11 cellular contexts compared by ENCODE assay signal in the genomic region with DNA sequence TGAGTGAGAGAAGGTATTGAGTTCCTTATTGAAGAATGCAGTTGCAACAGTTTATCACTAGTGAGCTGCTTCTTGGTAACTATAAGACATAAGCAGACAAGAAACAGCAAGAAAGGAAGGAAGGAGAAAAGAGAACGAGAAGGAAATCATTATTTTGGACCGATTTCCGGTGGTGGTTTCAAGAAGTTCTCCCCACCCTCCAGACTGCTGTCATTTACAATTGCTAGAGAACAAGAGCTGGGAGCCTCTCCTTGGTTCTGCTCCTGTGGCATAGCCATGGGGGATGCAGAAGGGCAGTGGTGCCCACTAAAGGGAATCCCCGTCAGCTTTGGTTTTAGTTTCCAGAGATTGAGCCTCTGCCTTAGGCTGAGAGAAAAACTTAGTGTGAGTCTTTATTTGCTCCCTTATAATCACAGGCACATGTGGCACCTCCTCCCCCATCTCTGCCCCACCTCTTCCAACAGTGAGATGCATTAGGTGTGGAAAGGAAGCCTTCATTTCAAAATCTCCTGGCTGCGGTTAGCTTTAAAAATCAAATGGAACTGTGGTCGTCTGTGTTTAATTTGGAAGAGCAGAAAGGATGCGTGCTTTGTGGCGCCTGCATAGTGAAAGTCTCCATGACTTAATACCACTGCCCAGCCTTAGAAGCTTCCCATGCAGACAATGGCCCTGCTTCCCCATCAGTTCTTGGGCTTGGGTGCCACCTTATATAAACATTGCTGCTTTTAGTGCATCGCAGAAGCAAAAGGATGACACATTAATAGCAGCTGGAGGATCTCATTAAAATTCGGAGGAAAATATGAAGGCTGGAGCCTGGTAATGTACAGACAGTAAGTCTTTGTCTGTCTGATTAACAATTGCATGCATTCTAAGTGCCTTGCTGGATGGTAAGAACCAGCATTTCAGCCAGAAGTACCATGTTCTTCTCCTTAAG. TPM values are rescaled to one million over a fixed set of nuclear protein-coding genes. Genes with fewer than 3 reads are reported as not detected.
DNase-seq lines count a peak whose midpoint lies in the region; ATAC-seq lines count a peak whose summit lies in the region.
"Had no signal": no experiment of that assay in that cellular context is flagged by ENCODE, and none has a peak within 500 bp of the region (broad histone marks: within the 10 kb centered on the region; RNA-seq: fewer than 3 reads in every experiment).

No MANE protein-coding gene starts in this region.

- H3K9me3 ChIP-seq in stomach smooth muscle (ENCODE audit: control insufficient read depth in 2 of 2, low read length in 2 of 2): no peaks in the 10 kb centered on the region
- H3K9me3 ChIP-seq: ovary, thyroid gland had no signal

- peak overlapping the region; percentile 50 for H3K4me3 Mint-ChIP-seq in activated naive CD8-positive, alpha-beta T cell treated with anti-CD3 and anti-CD28 coated beads, Interleukin-2, amount 10 ng/mL, durations not matched to agents 7 days and 5 days

- H3K27ac ChIP-seq in stomach smooth muscle (ENCODE audit: low read length): peak overlapping the region; percentile 61
- H3K27ac ChIP-seq: HL-60, ovary, thyroid gland had no signal

- peaks cover 24% of the 10 kb centered on the region for H3K4me1 Mint-ChIP-seq in activated naive CD8-positive, alpha-beta T cell treated with anti-CD3 and anti-CD28 coated beads, Interleukin-2, amount 10 ng/mL, durations not matched to agents 7 days and 5 days

- no peak for DNase-seq in activated CD4-positive, CD25-positive, alpha-beta regulatory T cell (lab: John Stamatoyannopoulos, UW)
- DNase-seq in activated naive CD8-positive, alpha-beta T cell treated with anti-CD3 and anti-CD28 coated beads, Interleukin-2, amount 10 ng/mL, durations not matched to agents 7 days and 5 days: no peak
- no peak for DNase-seq in NCI-H2107 (lab: John Stamatoyannopoulos, UW)
- no peak for DNase-seq in activated effector memory CD4-positive, alpha-beta T cell treated with Interleukin-2 at 50 U/mL for 16 hours
- DNase-seq: ovary, thyroid gland had no signal

- no peaks in the 10 kb centered on the region for H3K27me3 ChIP-seq in stomach smooth muscle (ENCODE audit: control insufficient read depth in 1 of 2, insufficient read depth in 2 of 2, low read length in 2 of 2)
- H3K27me3 ChIP-seq: ovary, thyroid gland had no signal

- POLR2A ChIA-PET in activated naive CD8-positive, alpha-beta T cell treated with anti-CD3 and anti-CD28 coated beads, Interleukin-2, amount 10 ng/mL, durations not matched to agents 7 days and 5 days (lab: Charles Lee): interaction anchor here (1.2 kb wide), 1 partner anchor 26 kb away, joined by 3 read pairs; no protein-coding TSS in a partner anchor

- ATAC-seq in activated CD4-positive, CD25-positive, alpha-beta regulatory T cell treated with anti-CD3 and anti-CD28 coated beads, Interleukin-2, amount 50 U/mL, for 24 hours: peak; percentile 6 to 18
- ATAC-seq in HG03045 (IDR thresholded peaks at IDR 0.05; ENCODE audit: unreplicated experiment) (peak; percentile 26), GM18873 (IDR thresholded peaks at IDR 0.05; ENCODE audit: low FRiP score, unreplicated experiment) (no peak)
- ATAC-seq in activated naive CD8-positive, alpha-beta T cell treated with anti-CD3 and anti-CD28 coated beads, Interleukin-2, amount 10 ng/mL, durations not matched to agents 7 days and 5 days (ENCODE audit: low read depth): peak; percentile 22

- peaks cover 16% of the 10 kb centered on the region for H3K36me3 Mint-ChIP-seq in activated naive CD8-positive, alpha-beta T cell treated with anti-CD3 and anti-CD28 coated beads, Interleukin-2, amount 10 ng/mL, durations not matched to agents 7 days and 5 days

- H3K4me1 ChIP-seq in stomach smooth muscle (ENCODE audit: control insufficient read depth, insufficient read depth, low read length): peaks cover 44% of the 10 kb centered on the region

- H3K27me3 Mint-ChIP-seq in activated naive CD8-positive, alpha-beta T cell treated with anti-CD3 and anti-CD28 coated beads, Interleukin-2, amount 10 ng/mL, durations not matched to agents 7 days and 5 days: no peaks in the 10 kb centered on the region

- no peaks in the 10 kb centered on the region for H3K9me3 Mint-ChIP-seq in activated naive CD8-positive, alpha-beta T cell treated with anti-CD3 and anti-CD28 coated beads, Interleukin-2, amount 10 ng/mL, durations not matched to agents 7 days and 5 days

- H3K9ac ChIP-seq in stomach smooth muscle (ENCODE audit: low read length in 2 of 2): peak overlapping the region; percentile 37

- H3K4me3 ChIP-seq in stomach smooth muscle (ENCODE audit: low read length in 2 of 2): peak overlapping the region; percentile 56 to 63
- H3K4me3 ChIP-seq: ovary, thyroid gland had no signal

- H3K27ac Mint-ChIP-seq in activated naive CD8-positive, alpha-beta T cell treated with anti-CD3 and anti-CD28 coated beads, Interleukin-2, amount 10 ng/mL, durations not matched to agents 7 days and 5 days: peak overlapping the region; percentile 35

- no peaks in the 10 kb centered on the region for H3K36me3 ChIP-seq in stomach smooth muscle (ENCODE audit: control insufficient read depth in 2 of 2, insufficient read depth in 2 of 2, low read length in 2 of 2)
- H3K36me3 ChIP-seq: ovary, thyroid gland had no signal

RNA-seq across cellular contexts. Expression of a gene that starts 25.0 kb away (rescaled TPM):
- total RNA-seq in activated naive CD8-positive, alpha-beta T cell treated with anti-CD3 and anti-CD28 coated beads, Interleukin-2, amount 10 ng/mL, durations not matched to agents 7 days and 5 days: 10 to 100 TPM; 18.5 to 18.9 TPM
